Comparison of ENCODE assay signal across 8 cellular contexts in the genomic region with DNA sequence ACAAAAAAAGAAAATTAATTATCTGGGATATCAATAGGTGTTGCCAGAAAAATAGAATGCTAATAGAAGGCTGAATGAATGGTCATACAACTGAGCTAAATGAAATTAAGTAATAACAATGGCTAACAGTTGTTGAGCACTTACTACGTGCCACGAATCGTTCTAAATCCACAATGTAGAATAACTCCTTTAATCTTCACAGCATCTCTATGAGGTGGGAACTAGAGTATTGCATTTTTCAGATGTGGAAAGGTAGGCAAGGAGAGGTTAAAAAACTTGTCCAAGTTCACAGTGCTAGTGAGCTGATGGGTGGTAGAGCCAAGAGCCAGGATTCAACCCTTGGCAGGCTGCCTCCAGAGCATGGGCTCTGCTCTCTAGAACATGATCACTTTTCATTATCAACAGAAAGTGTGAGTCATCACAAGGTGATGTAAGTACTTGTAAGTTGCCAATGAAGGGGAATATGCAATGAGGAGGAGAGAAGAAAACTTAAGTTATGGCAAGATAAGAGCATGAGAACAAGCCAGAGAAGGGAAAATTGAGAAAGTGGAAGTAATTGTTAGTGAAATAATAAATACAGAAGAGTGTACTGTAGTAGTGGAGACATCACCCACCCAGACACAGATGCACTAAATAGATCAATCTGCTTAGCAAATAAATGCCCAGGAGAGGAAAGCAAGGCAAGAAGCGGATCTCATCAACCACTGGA.
DNase-seq lines count a peak whose midpoint lies in the region; ATAC-seq and TF ChIP-seq lines count a peak whose summit lies in the region.

No MANE protein-coding gene starts in this region.

- H2AFZ ChIP-seq in mesenchymal stem cell (ENCODE audit: low read depth, low read length), result no peak overlapping the region

- H3K27ac Mint-ChIP-seq in Calu3 (ENCODE audit: unreplicated experiment), result peak overlapping the region; percentile 98
- H3K27ac Mint-ChIP-seq in activated naive CD4-positive, alpha-beta T cell treated with anti-CD3 and anti-CD28 coated beads, Interleukin-2, amount 50 U/mL, for 72 hours, result no peak overlapping the region

- H3K14ac ChIP-seq in mesenchymal stem cell (ENCODE audit: low read length in 2 of 2), result no peak overlapping the region

- no peak overlapping the region for H3K18ac ChIP-seq in mesenchymal stem cell (ENCODE audit: low read depth in 1 of 2, low read length in 2 of 2)

- H3K9ac ChIP-seq in mesenchymal stem cell (ENCODE audit: low read length), result peak overlapping the region; percentile 13

- no peaks in the 10 kb centered on the region for H3K9me3 Mint-ChIP-seq in Calu3 (ENCODE audit: low read depth, unreplicated experiment)
- H3K9me3 Mint-ChIP-seq in activated naive CD4-positive, alpha-beta T cell treated with anti-CD3 and anti-CD28 coated beads, Interleukin-2, amount 50 U/mL, for 72 hours, result peaks cover 9 to 15% of the 10 kb centered on the region in 2 donors

- no peak overlapping the region for H2BK5ac ChIP-seq in mesenchymal stem cell (ENCODE audit: low read depth, low read length, poor library complexity, severe bottlenecking)

- no peaks in the 10 kb centered on the region for H3K9me3 ChIP-seq in mesenchymal stem cell (ENCODE audit: control insufficient read depth, low read length)

- peaks cover 6% of the 10 kb centered on the region for H3K36me3 Mint-ChIP-seq in Calu3 (ENCODE audit: insufficient read depth, unreplicated experiment)
- H3K36me3 Mint-ChIP-seq in activated naive CD4-positive, alpha-beta T cell treated with anti-CD3 and anti-CD28 coated beads, Interleukin-2, amount 50 U/mL, for 72 hours, result no peaks in the 10 kb centered on the region

- no peak overlapping the region for H2BK120ac ChIP-seq in mesenchymal stem cell (ENCODE audit: low read depth, low read length)

- no TSS peak for BruUV-seq in Calu3 (replicated peaks; lab: Mats Ljungman, UMichigan)

- DNase-seq in Calu3 (peak; percentile 59), NCI-H1092 treated with DMSO at 0.1 percent for 48 hours (lab: John Stamatoyannopoulos, UW) (peak; percentile 35), cardiac fibroblast (ENCODE audit: low read depth in 2 of 2) (peak; percentile 91 to 97), mesenchymal stem cell (peak; percentile 88), hippocampal formation (lab: John Stamatoyannopoulos, UW) (no peak), cerebellar nuclear complex (lab: John Stamatoyannopoulos, UW) (no peak)
- DNase-seq in activated naive CD4-positive, alpha-beta T cell treated with anti-CD3 and anti-CD28 coated beads, Interleukin-2, amount 50 U/mL, for 72 hours (ENCODE audit: low spot score in 2 of 2), result no peak

- no peaks in the 10 kb centered on the region for H3K36me3 ChIP-seq in mesenchymal stem cell (ENCODE audit: control insufficient read depth in 1 of 2, insufficient read depth in 2 of 2, low read depth in 1 of 2, low read length in 2 of 2)

- H3K27me3 Mint-ChIP-seq in Calu3 (ENCODE audit: unreplicated experiment), result no peaks in the 10 kb centered on the region

- H4K91ac ChIP-seq in mesenchymal stem cell (ENCODE audit: low read length), result no peak overlapping the region

- peaks cover 28% of the 10 kb centered on the region for H3K4me1 Mint-ChIP-seq in Calu3 (ENCODE audit: low read depth, unreplicated experiment)

- no peaks in the 10 kb centered on the region for H3K27me3 ChIP-seq in mesenchymal stem cell (ENCODE audit: control insufficient read depth in 1 of 2, insufficient read depth in 1 of 2, low read length in 2 of 2)

- no peaks in the 10 kb centered on the region for H3K4me1 ChIP-seq in mesenchymal stem cell (ENCODE audit: control insufficient read depth, insufficient read depth, low read depth, low read length)

- H3K4me3 ChIP-seq in cardiac fibroblast (replicated peaks in 1 of 2; ENCODE audit: low read depth in 2 of 2, low read length in 2 of 2) (no peak overlapping the region), mesenchymal stem cell (ENCODE audit: insufficient read depth in 1 of 2, low read depth in 1 of 2, low read length in 2 of 2) (peak overlapping the region in 1 of 2 experiments; percentile 17)

- H4K8ac ChIP-seq in mesenchymal stem cell (ENCODE audit: low read length), result no peak overlapping the region

- H3K4me3 Mint-ChIP-seq in Calu3 (ENCODE audit: low read depth, unreplicated experiment), result peak overlapping the region; percentile 10

- H3K23ac ChIP-seq in mesenchymal stem cell (ENCODE audit: low read length in 2 of 2), result no peak overlapping the region

- no peak overlapping the region for H3K4me2 ChIP-seq in mesenchymal stem cell (ENCODE audit: low read length, poor library complexity, severe bottlenecking)

- no peak overlapping the region for H2BK12ac ChIP-seq in mesenchymal stem cell (ENCODE audit: low read length in 2 of 2)

- H2AK5ac ChIP-seq in mesenchymal stem cell (ENCODE audit: low read length, severe bottlenecking), result no peak overlapping the region

- no peak overlapping the region for H3K27ac ChIP-seq in mesenchymal stem cell (ENCODE audit: low read length, poor library complexity, severe bottlenecking)

- TF ChIP-seq CTCF in Calu3 (IDR thresholded peaks at IDR 0.05; ENCODE audit: unreplicated experiment) (no peak), cardiac fibroblast (IDR thresholded peaks at IDR 0.05; ENCODE audit: low read depth, low read length) (no peak)

- intact Hi-C loops in Calu3 (cut with micrococcal nuclease; ENCODE audit: unreplicated experiment), result loop anchor here (5.0 kb wide), 1 partner anchor 112 kb away; no protein-coding TSS in a partner anchor

- ATAC-seq in GM19467 (IDR thresholded peaks at IDR 0.05; ENCODE audit: unreplicated experiment), result no peak
- no peak for ATAC-seq in activated naive CD4-positive, alpha-beta T cell treated with anti-CD3 and anti-CD28 coated beads, Interleukin-2, amount 50 U/mL, for 72 hours

- 94% methylated on average over 1 of the region's 4 CpGs for WGBS in mesenchymal stem cell

- H3K79me1 ChIP-seq in mesenchymal stem cell (replicated peaks; ENCODE audit: low read length, poor library complexity, severe bottlenecking), result no peaks in the 10 kb centered on the region

- no peak overlapping the region for H3K4ac ChIP-seq in mesenchymal stem cell (ENCODE audit: low read depth in 1 of 2, low read length in 2 of 2)

- H2BK15ac ChIP-seq in mesenchymal stem cell (ENCODE audit: low read depth, poor library complexity, severe bottlenecking), result no peak overlapping the region

- CTCF ChIA-PET in Calu3 (lab: Charles Lee), result no interaction called here

Comparison
In these comparisons a context has a peak if more than half of its experiments do, and no peak if none do; other contexts are left out.
1. DNase-seq: peak in Calu3 (single experiment), NCI-H1092 treated with DMSO at 0.1 percent for 48 hours (single experiment), cardiac fibroblast (2 of 2) and mesenchymal stem cell (single experiment); none in hippocampal formation (0 of 2), cerebellar nuclear complex (0 of 2) and activated naive CD4-positive, alpha-beta T cell treated with anti-CD3 and anti-CD28 coated beads, Interleukin-2, amount 50 U/mL, for 72 hours (0 of 2).